Comparison of ENCODE assay signal across 17 cellular contexts in genomic region chr4:38449506-38450174, GRCh38.
A peak's percentile ranks its signal among the peaks of the same experiment; 100 is the strongest.
DNase-seq lines count a peak whose midpoint lies in the region; ATAC-seq and TF ChIP-seq lines count a peak whose summit lies in the region.
"Had no signal": no experiment of that assay in that cellular context is flagged by ENCODE, and none has a peak within 500 bp of the region (broad histone marks: within the 10 kb centered on the region; RNA-seq: fewer than 3 reads in every experiment).

No MANE protein-coding gene starts in this region.

- no peaks in the 10 kb centered on the region for H3K4me1 ChIP-seq in HCT116 (ENCODE audit: control insufficient read depth in 1 of 2, insufficient read depth in 2 of 2, low read length in 2 of 2)
- H3K4me1 ChIP-seq: parathyroid adenoma, suprapubic skin had no signal

- H3K4me3 ChIP-seq in HCT116 (replicated peaks in 1 of 2; ENCODE audit: low read depth in 1 of 2, low read length in 2 of 2) (no peak overlapping the region), choroid plexus epithelial cell (ENCODE audit: low read depth, low read length) (no peak overlapping the region)
- H3K4me3 ChIP-seq: suprapubic skin had no signal

- peak; percentile 26; the same call in 1 of the 2 replicates for TF ChIP-seq RAD21 in HCT116 (IDR thresholded peaks at IDR 0.05; ENCODE audit: low read depth)

- no peaks in the 10 kb centered on the region for H4K20me1 ChIP-seq in HCT116 (ENCODE audit: insufficient read depth)

- CTCF ChIA-PET in HCT116 (lab: Charles Lee) = interaction anchor here (1.3 to 1.4 kb wide), 3 partner anchors 131 to 270 kb away, joined by 3 read pairs; no protein-coding TSS in a partner anchor

- POLR2A ChIA-PET in HCT116 (lab: Charles Lee) = no interaction called here

- ATAC-seq in HCT116 = peak; percentile 58; the same call in 1 of the 2 replicates
- ATAC-seq in HG02852 (IDR thresholded peaks at IDR 0.05; ENCODE audit: unreplicated experiment) = no peak

- DNase-seq in HCT116 (ENCODE audit: low read depth, low spot score) (no peak), choroid plexus epithelial cell (ENCODE audit: low read depth) (peak; percentile 7), left kidney (ENCODE audit: low read depth, low spot score) (peak; percentile 50), SIG-M5 treated with dmso at 0.1 percent for 504 hours (lab: John Stamatoyannopoulos, UW; ENCODE audit: unreplicated experiment) (no peak), islet precursor cell (no peak)
- no peak for DNase-seq in stimulated activated CD4-positive, alpha-beta T cell treated with anti-CD3 and anti-CD28 coated beads, Interleukin-4, amount 100 ng/mL, for 24 hours
- DNase-seq: activated CD4-positive, alpha-beta memory T cell treated with anti-CD3 and anti-CD28 coated beads, Interleukin-2, amount 10 ng/mL, durations not matched to agents 7 days and 5 days; CD4-positive, alpha-beta T cell; cortex of kidney; NCI-H1048; NK-92 treated with Interleukin-12 subunit alpha and Interleukin-12 subunit beta, amount 100 ng/mL, for 24 hours; SHP77 treated with DMSO at 0.1 percent for 48 hours; stimulated activated CD4-positive, alpha-beta T cell treated with anti-CD3 and anti-CD28 coated beads, Interleukin-15, amount 100 ng/mL, for 24 hours; T-helper 9 cell had no signal

- no peak overlapping the region for H3K27ac ChIP-seq in HCT116 (ENCODE audit: low read depth, low read length)
- H3K27ac ChIP-seq: parathyroid adenoma, suprapubic skin had no signal

- no peaks in the 10 kb centered on the region for H3K36me3 ChIP-seq in HCT116 (ENCODE audit: control insufficient read depth in 1 of 2, insufficient read depth in 2 of 2, low read length in 2 of 2)
- H3K36me3 ChIP-seq: suprapubic skin had no signal

- no TSS peak for BruUV-seq in HCT116 (replicated peaks; lab: Mats Ljungman, UMichigan)

- no peak overlapping the region for H3K9ac ChIP-seq in HCT116 (ENCODE audit: low read length)
- H3K9ac ChIP-seq: parathyroid adenoma had no signal

- no peaks in the 10 kb centered on the region for H3K27me3 ChIP-seq in HCT116 (ENCODE audit: insufficient read depth, low read length)
- H3K27me3 ChIP-seq: suprapubic skin had no signal

- no peak for TF ChIP-seq POLR2A in HCT116 (IDR thresholded peaks at IDR 0.05; ENCODE audit: borderline replicate concordance, extremely low read depth, insufficient read depth, insufficient read length)

- RAD21 ChIA-PET in HCT116 (lab: Charles Lee; ENCODE audit: low non-redundant PET in 1 of 2, low total read pairs in 2 of 2, uncharacterized antibody in 2 of 2, unreplicated experiment in 2 of 2) = no interaction called here

- no peaks in the 10 kb centered on the region for H3K9me2 ChIP-seq in HCT116 (ENCODE audit: insufficient read depth)

- H2AFZ ChIP-seq in HCT116 (ENCODE audit: low read depth, low read length, poor library complexity, severe bottlenecking) = no peak overlapping the region
- H2AFZ ChIP-seq: parathyroid adenoma had no signal

- H3K4me2 ChIP-seq in HCT116 (ENCODE audit: low read length) = no peak overlapping the region

- intact Hi-C loops in HCT116 (cut with micrococcal nuclease) = loop anchor here (5.0 kb wide), 1 partner anchor 262 kb away; no protein-coding TSS in a partner anchor

- H3K9me3 ChIP-seq in HCT116 (ENCODE audit: control insufficient read depth in 1 of 2, insufficient read depth in 1 of 2, low read depth in 1 of 2, low read length in 2 of 2) = peaks cover 0 to 3% of the 10 kb centered on the region in 2 experiments; a peak in 1 of 4 replicates
- H3K9me3 ChIP-seq: suprapubic skin had no signal

- no peaks in the 10 kb centered on the region for H3K79me2 ChIP-seq in HCT116 (ENCODE audit: insufficient read depth, low read length)
- H3K79me2 ChIP-seq: parathyroid adenoma had no signal

- peak; percentile 10 to 37 (median 36); a peak in 3 of 6 replicates for TF ChIP-seq CTCF in HCT116 (IDR thresholded peaks at IDR 0.05 in 2 of 3, conservative IDR thresholded peaks at IDR 0.05 in 1 of 3; ENCODE audit: borderline replicate concordance in 1 of 3, insufficient read depth in 1 of 3, low read depth in 2 of 3, low read length in 2 of 3)
- TF ChIP-seq CTCF in choroid plexus epithelial cell (conservative IDR thresholded peaks at IDR 0.05; ENCODE audit: low read depth, low read length) = no peak

TF ChIP-seq in HCT116, 20 proteins besides CTCF, POLR2A, EP300 and RAD21:
- TF ChIP-seq REST (IDR thresholded peaks at IDR 0.05; ENCODE audit: low read depth) (no peak), SP1 (IDR thresholded peaks at IDR 0.05; ENCODE audit: low read depth) (no peak), FOSL1 (IDR thresholded peaks at IDR 0.05; ENCODE audit: low read depth) (no peak), YY1 (IDR thresholded peaks at IDR 0.05; ENCODE audit: extremely low read depth, insufficient replicate concordance, low read depth, low read length) (no peak), SIN3A (IDR thresholded peaks at IDR 0.05; ENCODE audit: low read depth) (no peak)
- TF ChIP-seq, protein P1, sequence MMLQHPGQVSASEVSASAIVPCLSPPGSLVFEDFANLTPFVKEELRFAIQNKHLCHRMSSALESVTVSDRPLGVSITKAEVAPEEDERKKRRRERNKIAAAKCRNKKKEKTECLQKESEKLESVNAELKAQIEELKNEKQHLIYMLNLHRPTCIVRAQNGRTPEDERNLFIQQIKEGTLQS (IDR thresholded peaks at IDR 0.05) = no peak

Comparison
In these comparisons a context has a peak if more than half of its experiments do, and no peak if none do; other contexts are left out.
1. DNase-seq: peak in choroid plexus epithelial cell (single experiment) and left kidney (single experiment); none in HCT116 (single experiment), stimulated activated CD4-positive, alpha-beta T cell treated with anti-CD3 and anti-CD28 coated beads, Interleukin-4, amount 100 ng/mL, for 24 hours (single experiment), SIG-M5 treated with dmso at 0.1 percent for 504 hours (single experiment) and islet precursor cell (single experiment).